9 cellular contexts compared by ENCODE assay signal in genomic region chr18:63154350-63155152, GRCh38.
A peak's percentile ranks its signal among the peaks of the same experiment; 100 is the strongest.
DNase-seq lines count a peak whose midpoint lies in the region; ATAC-seq and TF ChIP-seq lines count a peak whose summit lies in the region.
"Had no signal": no experiment of that assay in that cellular context is flagged by ENCODE, and none has a peak within 500 bp of the region (broad histone marks: within the 10 kb centered on the region; RNA-seq: fewer than 3 reads in every experiment).

No MANE protein-coding gene starts in this region.

- H3K9me3 Mint-ChIP-seq in IgD-negative memory B cell, result no peaks in the 10 kb centered on the region
- H3K9me3 Mint-ChIP-seq in activated naive CD8-positive, alpha-beta T cell treated with anti-CD3 and anti-CD28 coated beads, Interleukin-2, amount 50 U/mL, for 24 hours, result no peaks in the 10 kb centered on the region

- H3K27me3 Mint-ChIP-seq in IgD-negative memory B cell, result no peaks in the 10 kb centered on the region
- no peaks in the 10 kb centered on the region for H3K27me3 Mint-ChIP-seq in activated naive CD8-positive, alpha-beta T cell treated with anti-CD3 and anti-CD28 coated beads, Interleukin-2, amount 50 U/mL, for 24 hours

- H3K36me3 Mint-ChIP-seq in IgD-negative memory B cell, result peaks cover 10% of the 10 kb centered on the region
- peaks cover 18% of the 10 kb centered on the region for H3K36me3 Mint-ChIP-seq in activated naive CD8-positive, alpha-beta T cell treated with anti-CD3 and anti-CD28 coated beads, Interleukin-2, amount 50 U/mL, for 24 hours (ENCODE audit: low read depth)

- 0 out of 2 replicates have a peak, but pooled peaks cover 13% of the 10 kb centered on the region for H4K20me1 ChIP-seq in DND-41 (ENCODE audit: insufficient read depth, low read length)

- H3K27ac ChIP-seq in DND-41 (ENCODE audit: low read length) (peak overlapping the region; percentile 64), parathyroid adenoma (no peak overlapping the region), upper lobe of left lung (peak overlapping the region in 2 of 4 donors; percentile 61 to 69)

- no peak for TF ChIP-seq EP300 in upper lobe of left lung (IDR thresholded peaks at IDR 0.05)

- H3K4me3 ChIP-seq in DND-41 (ENCODE audit: low read depth in 1 of 2, low read length in 2 of 2) (no peak overlapping the region), parathyroid adenoma (ENCODE audit: low read depth, low read length) (no peak overlapping the region), upper lobe of left lung (no peak overlapping the region)

- H3K9me3 ChIP-seq in DND-41 (ENCODE audit: insufficient read depth, low read length, severe bottlenecking) (no peaks in the 10 kb centered on the region), parathyroid adenoma (ENCODE audit: control insufficient read depth, low read length) (no peaks in the 10 kb centered on the region), upper lobe of left lung (no peaks in the 10 kb centered on the region)
- H3K9me3 ChIP-seq: tibial artery had no signal

- H3K9ac ChIP-seq in DND-41 (ENCODE audit: low read depth, low read length) (no peak overlapping the region), parathyroid adenoma (no peak overlapping the region)

- TF ChIP-seq CTCF in DND-41 (IDR thresholded peaks at IDR 0.05; ENCODE audit: borderline replicate concordance, extremely low read depth, low read length, poor library complexity, severe bottlenecking) (peak; percentile 10), parathyroid adenoma (IDR thresholded peaks at IDR 0.05) (no peak), upper lobe of left lung (IDR thresholded peaks at IDR 0.05) (no peak)

- 79 to 80% methylated on average over 10 of the region's 10 CpGs for WGBS in upper lobe of left lung, 2 donors

- H3K79me2 ChIP-seq in DND-41 (ENCODE audit: insufficient read depth, low read length) (peaks cover 95% of the 10 kb centered on the region), parathyroid adenoma (peaks cover 2% of the 10 kb centered on the region)

- DNase-seq in DND-41 (no peak), upper lobe of left lung (no peak), HuH-7 (ENCODE audit: low spot score) (no peak), hepatic stellate cell (ENCODE audit: low spot score) (no peak), NCI-H748 (lab: John Stamatoyannopoulos, UW; ENCODE audit: unreplicated experiment) (no peak)
- no peak for DNase-seq in activated naive CD8-positive, alpha-beta T cell treated with anti-CD3 and anti-CD28 coated beads, Interleukin-2, amount 50 U/mL, for 24 hours

- H3K36me3 ChIP-seq in DND-41 (ENCODE audit: insufficient read depth, low read length) (peaks cover 14% of the 10 kb centered on the region; the same call in 1 of the 2 replicates), parathyroid adenoma (ENCODE audit: control insufficient read depth, insufficient read depth, low read length) (no peaks in the 10 kb centered on the region), upper lobe of left lung (no peaks in the 10 kb centered on the region)
- H3K36me3 ChIP-seq: tibial artery had no signal

- no peak for ATAC-seq in DND-41 (ENCODE audit: insufficient read depth, low read depth)
- ATAC-seq in activated naive CD8-positive, alpha-beta T cell treated with anti-CD3 and anti-CD28 coated beads, Interleukin-2, amount 50 U/mL, for 24 hours, result no peak
- no peak for ATAC-seq in upper lobe of left lung (ENCODE audit: low FRiP score in 2 of 2)

- peaks cover 75 to 88% (median 75%) of the 10 kb centered on the region in 3 donors for H3K4me1 Mint-ChIP-seq in IgD-negative memory B cell
- peaks cover 97% of the 10 kb centered on the region for H3K4me1 Mint-ChIP-seq in activated naive CD8-positive, alpha-beta T cell treated with anti-CD3 and anti-CD28 coated beads, Interleukin-2, amount 50 U/mL, for 24 hours

- H3K4me1 ChIP-seq in DND-41 (ENCODE audit: insufficient read depth, low read length) (peaks cover 47% of the 10 kb centered on the region), parathyroid adenoma (peaks cover 14% of the 10 kb centered on the region), upper lobe of left lung (peaks cover 6 to 13% (median 8%) of the 10 kb centered on the region in 4 donors)

- TF ChIP-seq POLR2A in upper lobe of left lung (IDR thresholded peaks at IDR 0.05), result no peak

- H3K4me3 Mint-ChIP-seq in IgD-negative memory B cell, result peak overlapping the region; percentile 64 to 95 (median 84)
- peak overlapping the region; percentile 83 for H3K4me3 Mint-ChIP-seq in activated naive CD8-positive, alpha-beta T cell treated with anti-CD3 and anti-CD28 coated beads, Interleukin-2, amount 50 U/mL, for 24 hours

- no peaks in the 10 kb centered on the region for H3K27me3 ChIP-seq in DND-41 (ENCODE audit: insufficient read depth, low read length, poor library complexity)
- no peaks in the 10 kb centered on the region for H3K27me3 ChIP-seq in parathyroid adenoma (ENCODE audit: control insufficient read depth, insufficient read depth, low read length)
- no peaks in the 10 kb centered on the region for H3K27me3 ChIP-seq in upper lobe of left lung
- H3K27me3 ChIP-seq: tibial artery had no signal

- H2AFZ ChIP-seq in DND-41 (ENCODE audit: low read depth, low read length) (no peak overlapping the region), parathyroid adenoma (no peak overlapping the region)

- no peak overlapping the region for H3K4me2 ChIP-seq in DND-41 (ENCODE audit: insufficient read depth, low read length)
- peak overlapping the region; percentile 52 for H3K4me2 ChIP-seq in parathyroid adenoma (ENCODE audit: low read length)

- peak overlapping the region; percentile 88 to 100 (median 98) for H3K27ac Mint-ChIP-seq in IgD-negative memory B cell
- H3K27ac Mint-ChIP-seq in activated naive CD8-positive, alpha-beta T cell treated with anti-CD3 and anti-CD28 coated beads, Interleukin-2, amount 50 U/mL, for 24 hours, result peak overlapping the region; percentile 99
